ENCODE assay signal across 15 cellular contexts in the genomic region with DNA sequence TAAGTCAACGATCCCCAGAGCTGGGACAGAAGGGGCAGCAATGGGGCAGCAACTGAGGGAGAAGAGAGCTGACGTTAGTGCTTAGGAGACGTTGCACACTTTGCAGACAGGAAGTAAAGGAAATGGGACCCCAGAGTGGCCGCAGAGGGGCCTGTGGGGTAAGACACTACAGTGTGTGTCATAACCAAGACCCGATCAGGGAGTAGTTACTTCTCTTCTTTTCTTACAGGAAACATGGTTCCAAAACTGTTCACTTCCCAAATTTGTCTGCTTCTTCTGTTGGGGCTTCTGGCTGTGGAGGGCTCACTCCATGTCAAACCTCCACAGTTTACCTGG. TPM values are rescaled to one million over a fixed set of nuclear protein-coding genes. Genes with fewer than 3 reads are reported as not detected.
DNase-seq lines count a peak whose midpoint lies in the region; ATAC-seq and TF ChIP-seq lines count a peak whose summit lies in the region.
"Not testable (repeated sequence)": the region's sequence is repeated elsewhere in the genome, so short reads cannot be mapped to it uniquely, and the experiment has no call there.
"Had no signal": no experiment of that assay in that cellular context is flagged by ENCODE, and none has a peak within 500 bp of the region (broad histone marks: within the 10 kb centered on the region; RNA-seq: fewer than 3 reads in every experiment).

No MANE protein-coding gene starts in this region.

- H3K27ac ChIP-seq in KOPT-K1 (ENCODE audit: low read depth, low read length, poor library complexity, severe bottlenecking) (peak overlapping the region; percentile 75), neutrophil (peak overlapping the region; percentile 77)
- not testable (repeated sequence) for H3K27ac ChIP-seq in lower lobe of right lung

- peak overlapping the region; percentile 93 to 97 (median 95) for H3K27ac Mint-ChIP-seq in CD14-positive monocyte
- peak overlapping the region; percentile 40 for H3K27ac Mint-ChIP-seq in dendritic cell treated with granulocyte-macrophage colony-stimulating factor and Interleukin-4, amounts not matched to agents 40 ng/mL and 50 ng/mL, for 4 days

- not testable (repeated sequence) for TF ChIP-seq POLR2A in NB4 (IDR thresholded peaks at IDR 0.05; ENCODE audit: extremely low read depth, insufficient read length)

- H3K27me3 ChIP-seq in lower lobe of right lung (ENCODE audit: low read depth); neutrophil: not testable (repeated sequence)

- intact Hi-C loops in CD14-positive monocyte (cut with micrococcal nuclease); dendritic cell treated with granulocyte-macrophage colony-stimulating factor and Interleukin-4, amounts not matched to agents 40 ng/mL and 50 ng/mL, for 4 days (cut with micrococcal nuclease); lower lobe of right lung (cut with DNase I): not testable (repeated sequence)

- H3K36me3 Mint-ChIP-seq in CD14-positive monocyte; dendritic cell treated with granulocyte-macrophage colony-stimulating factor and Interleukin-4, amounts not matched to agents 40 ng/mL and 50 ng/mL, for 4 days (ENCODE audit: low read depth): not testable (repeated sequence)

- H3K36me3 ChIP-seq in KOPT-K1 (ENCODE audit: insufficient read depth, low read length); lower lobe of right lung; neutrophil: not testable (repeated sequence)

- peak overlapping the region; percentile 73 to 91 for H3K4me3 Mint-ChIP-seq in CD14-positive monocyte
- H3K4me3 Mint-ChIP-seq in dendritic cell treated with granulocyte-macrophage colony-stimulating factor and Interleukin-4, amounts not matched to agents 40 ng/mL and 50 ng/mL, for 4 days = peak overlapping the region; percentile 41

- not testable (repeated sequence) for H3K4me1 ChIP-seq in lower lobe of right lung
- peaks cover 52 to 53% of the 10 kb centered on the region in 2 experiments for H3K4me1 ChIP-seq in neutrophil (ENCODE audit: control insufficient read depth in 1 of 2, insufficient read depth in 1 of 2, low read depth in 1 of 2, low read length in 1 of 2)

- not testable (repeated sequence) for TF ChIP-seq CTCF in CD14-positive monocyte (IDR thresholded peaks at IDR 0.05); NB4 (IDR thresholded peaks at IDR 0.05; ENCODE audit: low read depth, low read length); lower lobe of right lung (IDR thresholded peaks at IDR 0.05); neutrophil (IDR thresholded peaks at IDR 0.05)

- H3K27me3 Mint-ChIP-seq in CD14-positive monocyte (ENCODE audit: low read depth in 3 of 3); dendritic cell treated with granulocyte-macrophage colony-stimulating factor and Interleukin-4, amounts not matched to agents 40 ng/mL and 50 ng/mL, for 4 days: not testable (repeated sequence)

- H3K9me3 ChIP-seq in KOPT-K1 (ENCODE audit: insufficient read depth, low read length, poor library complexity, severe bottlenecking); lower lobe of right lung; neutrophil: not testable (repeated sequence)

- not testable (repeated sequence) for DNase-seq in CD14-positive monocyte (ENCODE audit: low spot score); lower lobe of right lung
- peak; percentile 92 for DNase-seq in NB4 (ENCODE audit: low read depth)
- DNase-seq in SIG-M5 treated with dmso at 0.1 percent for 504 hours (lab: John Stamatoyannopoulos, UW; ENCODE audit: unreplicated experiment) = peak; percentile 96

- peaks cover 56% of the 10 kb centered on the region for H3K4me1 Mint-ChIP-seq in CD14-positive monocyte
- peaks cover 41% of the 10 kb centered on the region for H3K4me1 Mint-ChIP-seq in dendritic cell treated with granulocyte-macrophage colony-stimulating factor and Interleukin-4, amounts not matched to agents 40 ng/mL and 50 ng/mL, for 4 days (ENCODE audit: low read depth)

- H3K9me3 Mint-ChIP-seq in CD14-positive monocyte = peaks cover 4 to 18% (median 14%) of the 10 kb centered on the region in 7 donors
- not testable (repeated sequence) for H3K9me3 Mint-ChIP-seq in dendritic cell treated with granulocyte-macrophage colony-stimulating factor and Interleukin-4, amounts not matched to agents 40 ng/mL and 50 ng/mL, for 4 days

- H3K4me3 ChIP-seq in NB4 (ENCODE audit: low read depth, low read length) = peak overlapping the region; percentile 84
- not testable (repeated sequence) for H3K4me3 ChIP-seq in lower lobe of right lung
- peak overlapping the region; percentile 25 to 35 for H3K4me3 ChIP-seq in neutrophil (ENCODE audit: low read depth in 1 of 2, low read length in 1 of 2)

- peak; percentile 14 to 75 for ATAC-seq in lower lobe of right lung

RNA-seq across cellular contexts. Expression of a gene that starts 0.2 kb away (rescaled TPM):
- polyA plus RNA-seq in CD14-positive monocyte = 100 to 1,000 TPM; 307 to 483 TPM
- total RNA-seq in lower lobe of right lung = 6.0 TPM
- total RNA-seq: A172; Caco-2; CD8-positive, alpha-beta T cell; GM23338; H9; HT1080; K562; OCI-LY7 had no signal
- polyA plus RNA-seq: GM23338, K562 had no signal

RNA-seq across cellular contexts. Expression of a gene that starts 34.3 kb away (rescaled TPM):
- polyA plus RNA-seq in CD14-positive monocyte = 10 to 100 TPM; 20.1 to 21.1 TPM
- total RNA-seq in lower lobe of right lung = 62.2 TPM

RNA-seq across cellular contexts. Expression of a gene that starts 43.6 kb away (rescaled TPM):
- polyA plus RNA-seq in CD14-positive monocyte = not detected
- not detected for total RNA-seq in lower lobe of right lung
- total RNA-seq: A172, GM23338, H9, K562 had no signal
- polyA plus RNA-seq: GM23338 had no signal
